ENCODE assay signal across 17 cellular contexts in genomic region chr2:188631037-188631794, GRCh38.
"Had no signal": no experiment of that assay in that cellular context is flagged by ENCODE, and none has a peak within 500 bp of the region (broad histone marks: within the 10 kb centered on the region; RNA-seq: fewer than 3 reads in every experiment).

No MANE protein-coding gene starts in this region.

- H3K4me1 ChIP-seq: right atrium auricular region, uterus had no signal

- H3K4me3 Mint-ChIP-seq: activated B cell treated with CpG ODN at 0.5 μM for 24 hours; activated CD4-positive, alpha-beta T cell treated with anti-CD3 and anti-CD28 coated beads, Interleukin-2, amount 10 ng/mL, durations not matched to agents 24 days and 14 days; activated naive CD8-positive, alpha-beta T cell treated with anti-CD3 and anti-CD28 coated beads, Interleukin-2, amount 10 ng/mL, durations not matched to agents 7 days and 5 days; activated T-helper 1 cell treated with anti-CD3 and anti-CD28 coated beads, Interleukin-12 subunit alpha, Interleukin-12 subunit beta, Interleukin-2, Interleukin-4 antibody, amounts not matched to agents 30 ng/mL and 10 ng/mL and 1 ng/mL, durations not matched to agents 14 hours and 24 hours and 36 hours; nephron progenitor cell had no signal

- H3K9me3 Mint-ChIP-seq: activated CD4-positive, alpha-beta T cell treated with anti-CD3 and anti-CD28 coated beads, Interleukin-2, amount 10 ng/mL, durations not matched to agents 24 days and 14 days; activated naive CD8-positive, alpha-beta T cell treated with anti-CD3 and anti-CD28 coated beads, Interleukin-2, amount 10 ng/mL, durations not matched to agents 7 days and 5 days; activated T-helper 1 cell treated with anti-CD3 and anti-CD28 coated beads, Interleukin-12 subunit alpha, Interleukin-12 subunit beta, Interleukin-2, Interleukin-4 antibody, amounts not matched to agents 30 ng/mL and 10 ng/mL and 1 ng/mL, durations not matched to agents 14 hours and 24 hours and 36 hours; nephron progenitor cell had no signal

- H3K36me3 ChIP-seq: right atrium auricular region, uterus had no signal

- H3K27ac Mint-ChIP-seq: activated B cell treated with CpG ODN at 0.5 μM for 24 hours; activated CD4-positive, alpha-beta T cell treated with anti-CD3 and anti-CD28 coated beads, Interleukin-2, amount 10 ng/mL, durations not matched to agents 24 days and 14 days; activated naive CD8-positive, alpha-beta T cell treated with anti-CD3 and anti-CD28 coated beads, Interleukin-2, amount 10 ng/mL, durations not matched to agents 7 days and 5 days; activated T-helper 1 cell treated with anti-CD3 and anti-CD28 coated beads, Interleukin-12 subunit alpha, Interleukin-12 subunit beta, Interleukin-2, Interleukin-4 antibody, amounts not matched to agents 30 ng/mL and 10 ng/mL and 1 ng/mL, durations not matched to agents 14 hours and 24 hours and 36 hours; nephron progenitor cell; progenitor cell of endocrine pancreas had no signal

- H3K9me3 ChIP-seq: right atrium auricular region, uterus had no signal

- H3K27ac ChIP-seq: dorsolateral prefrontal cortex, right atrium auricular region had no signal

- ATAC-seq: stimulated activated naive CD8-positive, alpha-beta T cell treated with anti-CD3 and anti-CD28 coated beads, Interleukin-15, Interleukin-2, amounts not matched to agents 100 U/mL and 50 U/mL, for 24 hours had no signal

- H3K4me1 Mint-ChIP-seq: activated B cell treated with CpG ODN at 0.5 μM for 24 hours; activated CD4-positive, alpha-beta T cell treated with anti-CD3 and anti-CD28 coated beads, Interleukin-2, amount 10 ng/mL, durations not matched to agents 24 days and 14 days; activated naive CD8-positive, alpha-beta T cell treated with anti-CD3 and anti-CD28 coated beads, Interleukin-2, amount 10 ng/mL, durations not matched to agents 7 days and 5 days had no signal

- DNase-seq: activated B cell treated with CpG ODN at 0.5 μM for 24 hours; activated CD4-positive, alpha-beta T cell treated with anti-CD3 and anti-CD28 coated beads, Interleukin-2, amount 10 ng/mL, durations not matched to agents 24 days and 14 days; activated CD8-positive, alpha-beta memory T cell treated with anti-CD3 and anti-CD28 coated beads for 24 hours; activated naive CD8-positive, alpha-beta T cell treated with anti-CD3 and anti-CD28 coated beads, Interleukin-2, amount 10 ng/mL, durations not matched to agents 7 days and 5 days; dorsolateral prefrontal cortex; kidney glomerular epithelial cell; nephron progenitor cell; occipital lobe; stimulated activated CD4-positive, alpha-beta T cell treated with anti-CD3 and anti-CD28 coated beads, Interleukin-4, amount 100 ng/mL, for 4 hours; stimulated activated CD8-positive, alpha-beta memory T cell treated with anti-CD3 and anti-CD28 coated beads, Interleukin-4, amount 100 ng/mL, for 48 hours; stimulated activated naive CD8-positive, alpha-beta T cell treated with anti-CD3 and anti-CD28 coated beads, Interleukin-15, Interleukin-2, amounts not matched to agents 100 U/mL and 50 U/mL, for 24 hours; SW 1271; uterus had no signal

- H3K36me3 Mint-ChIP-seq: activated naive CD8-positive, alpha-beta T cell treated with anti-CD3 and anti-CD28 coated beads, Interleukin-2, amount 10 ng/mL, durations not matched to agents 7 days and 5 days had no signal

- H3K27me3 Mint-ChIP-seq: activated B cell treated with CpG ODN at 0.5 μM for 24 hours; activated CD4-positive, alpha-beta T cell treated with anti-CD3 and anti-CD28 coated beads, Interleukin-2, amount 10 ng/mL, durations not matched to agents 24 days and 14 days; activated naive CD8-positive, alpha-beta T cell treated with anti-CD3 and anti-CD28 coated beads, Interleukin-2, amount 10 ng/mL, durations not matched to agents 7 days and 5 days; progenitor cell of endocrine pancreas had no signal

- H3K4me3 ChIP-seq: dorsolateral prefrontal cortex, right atrium auricular region, skin epidermis, uterus had no signal

- H3K27me3 ChIP-seq: dorsolateral prefrontal cortex, right atrium auricular region, uterus had no signal
